7 cellular contexts compared by ENCODE assay signal in the genomic region with DNA sequence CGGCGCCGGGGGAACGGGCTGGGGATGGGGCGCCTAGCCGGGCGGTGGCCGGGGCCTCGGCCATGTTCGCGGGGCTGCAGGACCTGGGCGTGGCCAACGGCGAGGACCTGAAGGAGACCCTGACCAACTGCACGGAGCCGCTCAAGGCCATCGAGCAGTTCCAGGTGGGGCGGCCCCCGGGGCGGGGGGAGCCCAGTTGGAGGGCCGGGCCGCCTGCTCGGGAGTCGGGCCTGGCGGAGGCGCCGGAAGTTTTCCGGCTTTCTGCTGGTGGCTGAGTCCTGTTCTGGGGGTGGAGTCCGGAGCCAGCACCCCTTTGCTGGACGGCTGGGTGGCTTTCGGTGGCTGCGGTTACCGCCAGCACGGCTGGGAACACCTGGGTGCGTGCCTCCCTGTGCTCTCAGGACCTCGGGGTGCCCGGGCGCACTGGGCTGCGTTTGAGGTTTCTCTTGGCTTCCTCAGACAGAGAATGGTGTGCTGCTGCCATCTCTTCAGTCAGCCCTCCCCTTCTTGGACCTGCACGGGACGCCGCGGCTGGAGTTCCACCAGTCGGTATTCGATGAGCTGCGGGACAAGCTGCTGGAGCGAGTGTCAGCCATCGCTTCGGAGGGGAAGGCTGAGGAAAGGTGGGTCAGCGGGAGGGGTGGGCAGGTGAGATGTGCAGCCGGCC. TPM values are rescaled to one million over a fixed set of nuclear protein-coding genes. Genes with fewer than 3 reads are reported as not detected.
DNase-seq lines count a peak whose midpoint lies in the region; ATAC-seq and TF ChIP-seq lines count a peak whose summit lies in the region.

No MANE protein-coding gene starts in this region.

- H3K36me3 ChIP-seq in endodermal cell (ENCODE audit: control insufficient read depth, insufficient read depth, low read length), result peaks cover 25% of the 10 kb centered on the region

- 3 to 5% methylated on average over 43 to 51 of the region's 51 CpGs for WGBS in endodermal cell (ENCODE audit: insufficient coverage in 1 of 2, insufficient read length in 1 of 2), 2 experiments

- H3K27me3 ChIP-seq in endodermal cell (ENCODE audit: control insufficient read depth, insufficient read depth, low read length, poor library complexity, severe bottlenecking), result no peaks in the 10 kb centered on the region

- TF ChIP-seq CTCF in HFFc6 (IDR thresholded peaks at IDR 0.05) (no peak), endodermal cell (conservative IDR thresholded peaks at IDR 0.05) (no peak)

- H3K36me3 Mint-ChIP-seq in HFFc6 (ENCODE audit: low read depth) (no peaks in the 10 kb centered on the region), endodermal cell (ENCODE audit: low read depth) (peaks cover 21% of the 10 kb centered on the region)

- peak; percentile 38 for ATAC-seq in GM18498 (IDR thresholded peaks at IDR 0.05; ENCODE audit: unreplicated experiment)

- H3K4me1 Mint-ChIP-seq in HFFc6 (ENCODE audit: low read depth) (peaks cover 13% of the 10 kb centered on the region), endodermal cell (peaks cover 10% of the 10 kb centered on the region)

- H3K9ac ChIP-seq in endodermal cell (ENCODE audit: extremely low read depth, low read length, poor library complexity, severe bottlenecking), result peak overlapping the region; percentile 83

- H3K27me3 Mint-ChIP-seq in HFFc6 (ENCODE audit: insufficient read depth), result no peaks in the 10 kb centered on the region; the same call in 1 of the 2 replicates
- H3K27me3 Mint-ChIP-seq in endodermal cell (ENCODE audit: insufficient read depth), result no peaks in the 10 kb centered on the region

- H3K4me3 Mint-ChIP-seq in HFFc6, result peak overlapping the region; percentile 90
- peak overlapping the region; percentile 72 for H3K4me3 Mint-ChIP-seq in endodermal cell

- H3K4me3 ChIP-seq in endodermal cell (ENCODE audit: low read length), result peak overlapping the region; percentile 94

- H3K9me3 ChIP-seq in endodermal cell (ENCODE audit: control insufficient read depth, low read length), result no peaks in the 10 kb centered on the region

- H3K27ac Mint-ChIP-seq in HFFc6, result peak overlapping the region; percentile 42
- H3K27ac Mint-ChIP-seq in endodermal cell, result no peak overlapping the region

- H3K27ac ChIP-seq in endodermal cell (ENCODE audit: low read depth, low read length), result peak overlapping the region; percentile 60

- DNase-seq in HFFc6, result no peak
- peak; percentile 76 for DNase-seq in RKO (ENCODE audit: low spot score)
- DNase-seq in endodermal cell, result no peak
- peak; percentile 48 for DNase-seq in myocyte (ENCODE audit: low read depth)
- DNase-seq in NCI-H1694 (lab: John Stamatoyannopoulos, UW), result no peak
- no peak for DNase-seq in HPDE6-E6E7 (ENCODE audit: extremely low spot score)

- peaks cover 16% of the 10 kb centered on the region for H3K4me1 ChIP-seq in endodermal cell (ENCODE audit: control insufficient read depth, insufficient read depth, low read length)

- H3K9me3 Mint-ChIP-seq in HFFc6, result no peaks in the 10 kb centered on the region
- no peaks in the 10 kb centered on the region for H3K9me3 Mint-ChIP-seq in endodermal cell

RNA-seq across cellular contexts. Expression of a gene that starts 0.5 kb away (rescaled TPM):
- total RNA-seq in HFFc6 (2021; fragmentation: NEBNext Ultra II Directional; extraction: Animal tissue kit (Norgen Biotek cat#: 25700)), result 10 to 100 TPM; 48.5 to 59.9 (median 52.7) TPM
- 10 to 100 TPM; 73.3 to 86.6 TPM for total RNA-seq in endodermal cell
- 56.8 TPM for polyA plus RNA-seq in endodermal cell (2013, experiment 1 of 2)
- polyA plus RNA-seq in endodermal cell (2013, experiment 2 of 2), result 55.1 TPM
- 37.3 and 48.3 TPM in 2 replicates for total RNA-seq in myocyte
- polyA plus RNA-seq in myocyte (2012), result 53.0 TPM

RNA-seq across cellular contexts. Expression of a gene that starts 4.5 kb away (rescaled TPM):
- total RNA-seq in HFFc6 (2021; fragmentation: NEBNext Ultra II Directional; extraction: Animal tissue kit (Norgen Biotek cat#: 25700)), result not detected
- total RNA-seq in endodermal cell, result not detected
- polyA plus RNA-seq in endodermal cell (2013, experiment 1 of 2), result not detected
- polyA plus RNA-seq in endodermal cell (2013, experiment 2 of 2), result not detected
- total RNA-seq in myocyte, result not detected in 2 replicates
- polyA plus RNA-seq in myocyte (2012), result 0.42 TPM

RNA-seq across cellular contexts. Expression of a gene that starts 14.5 kb away (rescaled TPM):
- 100 to 1,000 TPM; 415 to 760 (median 681) TPM for total RNA-seq in HFFc6 (2021; fragmentation: NEBNext Ultra II Directional; extraction: Animal tissue kit (Norgen Biotek cat#: 25700))
- total RNA-seq in endodermal cell, result 100 to 1,000 TPM; 328 to 415 TPM
- 395 TPM for polyA plus RNA-seq in endodermal cell (2013, experiment 1 of 2)
- polyA plus RNA-seq in endodermal cell (2013, experiment 2 of 2), result 425 TPM
- 211 and 249 TPM in 2 replicates for total RNA-seq in myocyte
- 266 TPM for polyA plus RNA-seq in myocyte (2012)

RNA-seq across cellular contexts. Expression of a gene that starts 21.9 kb away (rescaled TPM):
- total RNA-seq in HFFc6 (2021; fragmentation: NEBNext Ultra II Directional; extraction: Animal tissue kit (Norgen Biotek cat#: 25700)), result 10 to 100 TPM; 58.4 to 76.2 (median 62.2) TPM
- total RNA-seq in endodermal cell (10 to 100 TPM; 14.2 to 18.9 TPM), myocyte (1.1 and 3.6 TPM in 2 replicates)
- polyA plus RNA-seq in endodermal cell (2013, experiment 1 of 2), result 4.6 TPM
- 5.1 TPM for polyA plus RNA-seq in endodermal cell (2013, experiment 2 of 2)
- 0.78 TPM for polyA plus RNA-seq in myocyte (2012)

RNA-seq across cellular contexts. Expression of a gene that starts 24.9 kb away (rescaled TPM):
- total RNA-seq in HFFc6 (2021; fragmentation: NEBNext Ultra II Directional; extraction: Animal tissue kit (Norgen Biotek cat#: 25700)), result not detected
- total RNA-seq in endodermal cell (under 1 TPM in 1 of 2 donors, not detected in 1; 0.15 TPM), myocyte (0.56 and 0.62 TPM in 2 replicates)
- not detected for polyA plus RNA-seq in endodermal cell (2013, experiment 1 of 2)
- 0.12 TPM for polyA plus RNA-seq in endodermal cell (2013, experiment 2 of 2)
- polyA plus RNA-seq in myocyte (2012), result 0.30 TPM

Comparison
In these comparisons a context has a peak if more than half of its experiments do, and no peak if none do; other contexts are left out.
1. DNase-seq: peak in RKO (single experiment) and myocyte (single experiment); none in HFFc6 (single experiment), endodermal cell (single experiment), NCI-H1694 (single experiment) and HPDE6-E6E7 (single experiment).